ENCODE assay signal across 8 cellular contexts in genomic region chr17:44830359-44831269, GRCh38. TPM values are rescaled to one million over a fixed set of nuclear protein-coding genes. Genes with fewer than 3 reads are reported as not detected.
A peak's percentile ranks its signal among the peaks of the same experiment; 100 is the strongest.
DNase-seq lines count a peak whose midpoint lies in the region; ATAC-seq lines count a peak whose summit lies in the region.

No MANE protein-coding gene starts in this region.

- H3K4me1 Mint-ChIP-seq in CD4-positive, CD25-positive, alpha-beta regulatory T cell = peaks cover 8 to 16% (median 12%) of the 10 kb centered on the region in 4 donors
- peaks cover 7% of the 10 kb centered on the region for H3K4me1 Mint-ChIP-seq in activated T-helper 1 cell treated with anti-CD3 and anti-CD28 coated beads, Interleukin-12 subunit alpha, Interleukin-12 subunit beta, Interleukin-2, Interleukin-4 antibody, amounts not matched to agents 30 ng/mL and 10 ng/mL and 1 ng/mL, durations not matched to agents 14 hours and 24 hours and 36 hours (ENCODE audit: low read depth)

- peaks cover 79% of the 10 kb centered on the region for H3K27me3 Mint-ChIP-seq in CD4-positive, CD25-positive, alpha-beta regulatory T cell
- H3K27me3 Mint-ChIP-seq in activated T-helper 1 cell treated with anti-CD3 and anti-CD28 coated beads, Interleukin-12 subunit alpha, Interleukin-12 subunit beta, Interleukin-2, Interleukin-4 antibody, amounts not matched to agents 30 ng/mL and 10 ng/mL and 1 ng/mL, durations not matched to agents 14 hours and 24 hours and 36 hours (ENCODE audit: insufficient read depth) = peaks cover 64% of the 10 kb centered on the region

- no peaks in the 10 kb centered on the region for H3K36me3 Mint-ChIP-seq in CD4-positive, CD25-positive, alpha-beta regulatory T cell
- no peaks in the 10 kb centered on the region for H3K36me3 Mint-ChIP-seq in activated T-helper 1 cell treated with anti-CD3 and anti-CD28 coated beads, Interleukin-12 subunit alpha, Interleukin-12 subunit beta, Interleukin-2, Interleukin-4 antibody, amounts not matched to agents 30 ng/mL and 10 ng/mL and 1 ng/mL, durations not matched to agents 14 hours and 24 hours and 36 hours (ENCODE audit: low read depth)

- no peak overlapping the region for H3K27ac Mint-ChIP-seq in CD4-positive, CD25-positive, alpha-beta regulatory T cell
- H3K27ac Mint-ChIP-seq in activated T-helper 1 cell treated with anti-CD3 and anti-CD28 coated beads, Interleukin-12 subunit alpha, Interleukin-12 subunit beta, Interleukin-2, Interleukin-4 antibody, amounts not matched to agents 30 ng/mL and 10 ng/mL and 1 ng/mL, durations not matched to agents 14 hours and 24 hours and 36 hours = peak overlapping the region; percentile 44

- H2AK5ac ChIP-seq in trophoblast cell (ENCODE audit: low read length) = peak overlapping the region; percentile 23

- no peaks in the 10 kb centered on the region for H3K36me3 ChIP-seq in CD4-positive, CD25-positive, alpha-beta regulatory T cell (ENCODE audit: control insufficient read depth, insufficient read depth, low read length)
- H3K36me3 ChIP-seq in trophoblast cell (ENCODE audit: control insufficient read depth in 1 of 2, insufficient read depth in 2 of 2, low read length in 2 of 2) = no peaks in the 10 kb centered on the region

- H2BK12ac ChIP-seq in trophoblast cell (ENCODE audit: low read length) = peak overlapping the region; percentile 85

- H3K4ac ChIP-seq in trophoblast cell (ENCODE audit: low read depth, low read length) = peak overlapping the region; percentile 81

- peaks cover 0 to 4% (median 0%) of the 10 kb centered on the region in 7 donors for H3K9me3 Mint-ChIP-seq in CD4-positive, CD25-positive, alpha-beta regulatory T cell
- no peaks in the 10 kb centered on the region for H3K9me3 Mint-ChIP-seq in activated T-helper 1 cell treated with anti-CD3 and anti-CD28 coated beads, Interleukin-12 subunit alpha, Interleukin-12 subunit beta, Interleukin-2, Interleukin-4 antibody, amounts not matched to agents 30 ng/mL and 10 ng/mL and 1 ng/mL, durations not matched to agents 14 hours and 24 hours and 36 hours

- peak overlapping the region; percentile 97 for H4K12ac ChIP-seq in trophoblast cell (ENCODE audit: low read depth, low read length)

- peaks cover 15% of the 10 kb centered on the region for H3K79me1 ChIP-seq in trophoblast cell (ENCODE audit: low read length)

- no peaks in the 10 kb centered on the region for H3K9me3 ChIP-seq in CD4-positive, CD25-positive, alpha-beta regulatory T cell (ENCODE audit: control insufficient read depth in 2 of 2, low read length in 2 of 2)
- H3K9me3 ChIP-seq in trophoblast cell (ENCODE audit: insufficient read depth, low read depth, low read length) = no peaks in the 10 kb centered on the region

- H3K79me2 ChIP-seq in trophoblast cell (ENCODE audit: control insufficient read depth, insufficient read depth, low read length, poor library complexity) = peaks cover 16% of the 10 kb centered on the region

- H3K4me3 ChIP-seq in CD4-positive, CD25-positive, alpha-beta regulatory T cell (ENCODE audit: low read depth, low read length) = no peak overlapping the region
- peak overlapping the region; percentile 94 for H3K4me3 ChIP-seq in trophoblast cell (ENCODE audit: low read depth, low read length)

- peak overlapping the region; percentile 76 for H3K9ac ChIP-seq in trophoblast cell (ENCODE audit: low read length)

- ATAC-seq in CD4-positive, CD25-positive, alpha-beta regulatory T cell (ENCODE audit: low read depth in 2 of 2) = no peak
- peak; percentile 38 for ATAC-seq in Right ventricle myocardium inferior
- no peak for ATAC-seq in GM18909 (IDR thresholded peaks at IDR 0.05; ENCODE audit: poor library complexity, unreplicated experiment)
- ATAC-seq in GM18498 (IDR thresholded peaks at IDR 0.05; ENCODE audit: unreplicated experiment) = no peak

- intact Hi-C loops in activated T-helper 1 cell treated with anti-CD3 and anti-CD28 coated beads, Interleukin-12 subunit alpha, Interleukin-12 subunit beta, Interleukin-2, Interleukin-4 antibody, amounts not matched to agents 30 ng/mL and 10 ng/mL and 1 ng/mL, durations not matched to agents 14 hours and 24 hours and 36 hours (cut with micrococcal nuclease) = no loop called here
- intact Hi-C loops in Right ventricle myocardium inferior (cut with DNase I) = loop anchor here (5.0 kb wide), 1 partner anchor 37 kb away; no protein-coding TSS in a partner anchor

- H3K4me2 ChIP-seq in trophoblast cell (ENCODE audit: low read length) = peak overlapping the region; percentile 95

- WGBS in trophoblast cell (ENCODE audit: extremely low coverage, insufficient coverage, insufficient read length) = no CpG with 5 or more reads among the region's 58 CpGs

- H3K27me3 ChIP-seq in CD4-positive, CD25-positive, alpha-beta regulatory T cell (ENCODE audit: control insufficient read depth, insufficient read depth, low read length) = peaks cover 24% of the 10 kb centered on the region
- H3K27me3 ChIP-seq in trophoblast cell (ENCODE audit: insufficient read depth, low read length) = no peaks in the 10 kb centered on the region

- H3K4me3 Mint-ChIP-seq in CD4-positive, CD25-positive, alpha-beta regulatory T cell = peak overlapping the region; percentile 38 to 88 (median 80)
- H3K4me3 Mint-ChIP-seq in activated T-helper 1 cell treated with anti-CD3 and anti-CD28 coated beads, Interleukin-12 subunit alpha, Interleukin-12 subunit beta, Interleukin-2, Interleukin-4 antibody, amounts not matched to agents 30 ng/mL and 10 ng/mL and 1 ng/mL, durations not matched to agents 14 hours and 24 hours and 36 hours = peak overlapping the region; percentile 82

- peak overlapping the region; percentile 99 for H2AFZ ChIP-seq in trophoblast cell (ENCODE audit: insufficient read depth, low read length, poor library complexity)

- no peak overlapping the region for H3K27ac ChIP-seq in CD4-positive, CD25-positive, alpha-beta regulatory T cell (ENCODE audit: insufficient read depth, low read length, poor library complexity, severe bottlenecking)
- peak overlapping the region; percentile 61 for H3K27ac ChIP-seq in trophoblast cell (ENCODE audit: low read depth, low read length)

- peak overlapping the region; percentile 72 for H3K14ac ChIP-seq in trophoblast cell (ENCODE audit: low read length)

- peak overlapping the region; percentile 83 for H2BK120ac ChIP-seq in trophoblast cell (ENCODE audit: insufficient read depth, low read length, poor library complexity)

- H2BK5ac ChIP-seq in trophoblast cell (ENCODE audit: low read depth, low read length, poor library complexity) = peak overlapping the region; percentile 46

- H4K91ac ChIP-seq in trophoblast cell (ENCODE audit: low read depth, low read length) = peak overlapping the region; percentile 96

- peaks cover 16% of the 10 kb centered on the region for H3K4me1 ChIP-seq in CD4-positive, CD25-positive, alpha-beta regulatory T cell (ENCODE audit: control insufficient read depth, insufficient read depth, low read length, poor library complexity, severe bottlenecking)
- peaks cover 4 to 8% of the 10 kb centered on the region in 2 experiments for H3K4me1 ChIP-seq in trophoblast cell (ENCODE audit: control insufficient read depth in 1 of 2, insufficient read depth in 2 of 2, low read length in 2 of 2)

- H4K8ac ChIP-seq in trophoblast cell (ENCODE audit: low read depth, low read length) = peak overlapping the region; percentile 94

- H3K23ac ChIP-seq in trophoblast cell (ENCODE audit: low read length) = no peak overlapping the region

- H3K18ac ChIP-seq in trophoblast cell (ENCODE audit: low read length) = peak overlapping the region; percentile 91

- peak in 2 of 3 donors; percentile 10 to 12 for DNase-seq in CD4-positive, CD25-positive, alpha-beta regulatory T cell
- DNase-seq in KBM-7 (peak; percentile 25), Right ventricle myocardium inferior (ENCODE audit: missing footprints) (no peak), trophoblast cell (peak; percentile 27 to 63), NCI-H2107 (lab: John Stamatoyannopoulos, UW) (no peak)
- DNase-seq in activated T-helper 1 cell treated with anti-CD3 and anti-CD28 coated beads, Interleukin-12 subunit alpha, Interleukin-12 subunit beta, Interleukin-2, Interleukin-4 antibody, amounts not matched to agents 30 ng/mL and 10 ng/mL and 1 ng/mL, durations not matched to agents 14 hours and 24 hours and 36 hours (ENCODE audit: low spot score) = no peak

- in situ Hi-C loops in KBM-7 (cut with MboI; ENCODE audit: low pct_unique_long_range_greater_than_20kb, low sequenced_read_pairs) = no loop called here

RNA-seq across cellular contexts. Expression of gene GJC1, which starts 0.5 kb away (rescaled TPM):
- total RNA-seq in CD4-positive, CD25-positive, alpha-beta regulatory T cell = not detected
- polyA plus RNA-seq in CD4-positive, CD25-positive, alpha-beta regulatory T cell = not detected
- total RNA-seq in activated T-helper 1 cell treated with anti-CD3 and anti-CD28 coated beads, Interleukin-12 subunit alpha, Interleukin-12 subunit beta, Interleukin-2, Interleukin-4 antibody, amounts not matched to agents 30 ng/mL and 10 ng/mL and 1 ng/mL, durations not matched to agents 14 hours and 24 hours and 36 hours = 4.7 and 5.7 TPM in 2 replicates
- total RNA-seq in Right ventricle myocardium inferior = 21.9 TPM
- polyA plus RNA-seq in trophoblast cell (2013) = 17.0 and 18.0 TPM in 2 replicates

RNA-seq across cellular contexts. Expression of gene HIGD1B, which starts 17.1 kb away (rescaled TPM):
- not detected for total RNA-seq in CD4-positive, CD25-positive, alpha-beta regulatory T cell
- not detected for polyA plus RNA-seq in CD4-positive, CD25-positive, alpha-beta regulatory T cell
- not detected in 2 replicates for total RNA-seq in activated T-helper 1 cell treated with anti-CD3 and anti-CD28 coated beads, Interleukin-12 subunit alpha, Interleukin-12 subunit beta, Interleukin-2, Interleukin-4 antibody, amounts not matched to agents 30 ng/mL and 10 ng/mL and 1 ng/mL, durations not matched to agents 14 hours and 24 hours and 36 hours
- total RNA-seq in Right ventricle myocardium inferior = 20.4 TPM
- polyA plus RNA-seq in trophoblast cell (2013) = not detected in 2 replicates

Comparison
In these comparisons a context has a peak if more than half of its experiments do, and no peak if none do; other contexts are left out.
1. DNase-seq: peak in CD4-positive, CD25-positive, alpha-beta regulatory T cell (2 of 3), KBM-7 (single experiment) and trophoblast cell (2 of 2); none in activated T-helper 1 cell treated with anti-CD3 and anti-CD28 coated beads, Interleukin-12 subunit alpha, Interleukin-12 subunit beta, Interleukin-2, Interleukin-4 antibody, amounts not matched to agents 30 ng/mL and 10 ng/mL and 1 ng/mL, durations not matched to agents 14 hours and 24 hours and 36 hours (single experiment), Right ventricle myocardium inferior (single experiment) and NCI-H2107 (single experiment).
2. RNA of gene HIGD1B, which starts 17.1 kb away (total RNA-seq): 20.4 TPM in Right ventricle myocardium inferior (single experiment); not detected in CD4-positive, CD25-positive, alpha-beta regulatory T cell (single experiment) and not detected in activated T-helper 1 cell treated with anti-CD3 and anti-CD28 coated beads, Interleukin-12 subunit alpha, Interleukin-12 subunit beta, Interleukin-2, Interleukin-4 antibody, amounts not matched to agents 30 ng/mL and 10 ng/mL and 1 ng/mL, durations not matched to agents 14 hours and 24 hours and 36 hours; every median in the first group is over 10 times any median in the second.